ENCODE assay signal across 27 cellular contexts in genomic region chr15:79092382-79092781, GRCh38. TPM values are rescaled to one million over a fixed set of nuclear protein-coding genes. Genes with fewer than 3 reads are reported as not detected.
A peak's percentile ranks its signal among the peaks of the same experiment; 100 is the strongest.
DNase-seq lines count a peak whose midpoint lies in the region; ATAC-seq, FAIRE-seq and TF ChIP-seq lines count a peak whose summit lies in the region.
"Had no signal": no experiment of that assay in that cellular context is flagged by ENCODE, and none has a peak within 500 bp of the region (broad histone marks: within the 10 kb centered on the region; RNA-seq: fewer than 3 reads in every experiment).

No MANE protein-coding gene starts in this region.

- CTCF ChIA-PET in HCT116 (lab: Charles Lee) = no interaction called here

- H3K4me2 ChIP-seq in HCT116 (ENCODE audit: low read length) (no peak overlapping the region), neural cell (ENCODE audit: low read length) (no peak overlapping the region), MM.1S (ENCODE audit: low read depth, low read length) (no peak overlapping the region)

- H3K4me1 Mint-ChIP-seq in CD14-positive monocyte = peaks cover 6% of the 10 kb centered on the region

- peaks cover 68 to 84% (median 69%) of the 10 kb centered on the region in 3 donors for H3K27me3 Mint-ChIP-seq in CD14-positive monocyte (ENCODE audit: low read depth in 3 of 3)

- H3K79me2 ChIP-seq in HCT116 (ENCODE audit: insufficient read depth, low read length) (no peaks in the 10 kb centered on the region), neural cell (replicated peaks; ENCODE audit: insufficient read depth, low read length) (no peaks in the 10 kb centered on the region), MM.1S (ENCODE audit: low read length) (no peaks in the 10 kb centered on the region)

- no peaks in the 10 kb centered on the region for H3K36me3 ChIP-seq in HCT116 (ENCODE audit: control insufficient read depth in 1 of 2, insufficient read depth in 2 of 2, low read length in 2 of 2)
- H3K36me3 ChIP-seq in bronchial epithelial cell (ENCODE audit: control insufficient read depth, insufficient read depth, low read length) = no peaks in the 10 kb centered on the region
- no peaks in the 10 kb centered on the region for H3K36me3 ChIP-seq in neural cell (ENCODE audit: insufficient read depth, low read length)
- H3K36me3 ChIP-seq in MM.1S (replicated peaks; ENCODE audit: insufficient read depth, low read length) = no peaks in the 10 kb centered on the region
- H3K36me3 ChIP-seq: lower lobe of right lung, MG63, pancreas, Peyer's patch, SJCRH30, uterus had no signal

- H3K4me3 Mint-ChIP-seq in CD14-positive monocyte = peak overlapping the region in 1 of 2 donors; percentile 69
- H3K4me3 Mint-ChIP-seq: activated naive CD4-positive, alpha-beta T cell treated with anti-CD3 and anti-CD28 coated beads, Interleukin-2, amount 10 ng/mL, durations not matched to agents 7 days and 5 days; central memory CD8-positive, alpha-beta T cell had no signal

- no peak for TF ChIP-seq EP300 in neural cell (conservative IDR thresholded peaks at IDR 0.05; ENCODE audit: poor library complexity, severe bottlenecking)

- H3K9me3 Mint-ChIP-seq in CD14-positive monocyte = peaks cover 0 to 7% (median 0%) of the 10 kb centered on the region in 7 donors
- H3K9me3 Mint-ChIP-seq: activated naive CD4-positive, alpha-beta T cell treated with anti-CD3 and anti-CD28 coated beads, Interleukin-2, amount 10 ng/mL, durations not matched to agents 7 days and 5 days; central memory CD8-positive, alpha-beta T cell had no signal

- H4K20me1 ChIP-seq in HCT116 (ENCODE audit: insufficient read depth) = no peaks in the 10 kb centered on the region
- H4K20me1 ChIP-seq in neural cell (ENCODE audit: insufficient read depth) = peaks cover 3% of the 10 kb centered on the region
- no peaks in the 10 kb centered on the region for H4K20me1 ChIP-seq in MM.1S (ENCODE audit: insufficient read depth, low read length)

- no peak for TF ChIP-seq CTCF in CD14-positive monocyte (IDR thresholded peaks at IDR 0.05)
- no peak for TF ChIP-seq CTCF in HCT116 (IDR thresholded peaks at IDR 0.05 in 2 of 3, conservative IDR thresholded peaks at IDR 0.05 in 1 of 3; ENCODE audit: borderline replicate concordance in 1 of 3, insufficient read depth in 1 of 3, low read depth in 2 of 3, low read length in 2 of 3)
- TF ChIP-seq CTCF in bronchial epithelial cell (IDR thresholded peaks at IDR 0.05; ENCODE audit: insufficient read depth, low read length, severe bottlenecking) = no peak
- TF ChIP-seq CTCF in neural cell (IDR thresholded peaks at IDR 0.05; ENCODE audit: poor library complexity, severe bottlenecking) = no peak
- TF ChIP-seq CTCF in foreskin fibroblast (IDR thresholded peaks at IDR 0.05; ENCODE audit: low read depth, low read length) = no peak
- no peak for TF ChIP-seq CTCF in MM.1S (IDR thresholded peaks at IDR 0.05; ENCODE audit: low read length)

- peak; percentile 99 for FAIRE-seq in bronchial epithelial cell (lab: Jason Lieb, UNC)
- FAIRE-seq: frontal cortex, islet of Langerhans, pancreas had no signal

- H3K4me1 ChIP-seq in HCT116 (ENCODE audit: control insufficient read depth in 1 of 2, insufficient read depth in 2 of 2, low read length in 2 of 2) (no peaks in the 10 kb centered on the region), MM.1S (ENCODE audit: low read length) (no peaks in the 10 kb centered on the region)
- H3K4me1 ChIP-seq: SJCRH30 had no signal

- POLR2A ChIA-PET in HCT116 (lab: Charles Lee) = no interaction called here

- H2AFZ ChIP-seq in HCT116 (ENCODE audit: low read depth, low read length, poor library complexity, severe bottlenecking) (no peak overlapping the region), neural cell (ENCODE audit: low read depth, low read length) (no peak overlapping the region), MM.1S (ENCODE audit: low read length) (no peak overlapping the region)

- H3K27me3 ChIP-seq in HCT116 (ENCODE audit: insufficient read depth, low read length) (peaks cover 36% of the 10 kb centered on the region), bronchial epithelial cell (ENCODE audit: control insufficient read depth, insufficient read depth, low read length) (peaks cover 37% of the 10 kb centered on the region), neural cell (ENCODE audit: insufficient read depth, low read depth, low read length) (peaks cover 70% of the 10 kb centered on the region), MM.1S (replicated peaks; ENCODE audit: insufficient read depth, low read length) (peaks cover 28% of the 10 kb centered on the region)
- H3K27me3 ChIP-seq: SJCRH30 had no signal

- no peak for TF ChIP-seq POLR2A in HCT116 (IDR thresholded peaks at IDR 0.05; ENCODE audit: borderline replicate concordance, extremely low read depth, insufficient read depth, insufficient read length)

- H3K9me2 ChIP-seq in HCT116 (ENCODE audit: insufficient read depth) (no peaks in the 10 kb centered on the region), neural cell (ENCODE audit: insufficient read depth, low read length) (no peaks in the 10 kb centered on the region), MM.1S (replicated peaks; ENCODE audit: insufficient read depth, low read length) (no peaks in the 10 kb centered on the region)

- H3K27ac ChIP-seq in HCT116 (ENCODE audit: low read depth, low read length) (no peak overlapping the region), neural cell (ENCODE audit: low read length) (peak overlapping the region; percentile 89), MM.1S (ENCODE audit: low read length) (no peak overlapping the region)
- H3K27ac ChIP-seq: C4-2B, lower lobe of right lung, pancreas, Peyer's patch, SJCRH30, uterus had no signal

- 0 out of 2 replicates have a peak, but pooled peaks have one; percentile 11 for ATAC-seq in HCT116
- ATAC-seq: right cardiac atrium had no signal

- H3F3A ChIP-seq in neural cell (ENCODE audit: insufficient read depth, low read length, poor library complexity, severe bottlenecking) (no peaks in the 10 kb centered on the region), MM.1S (ENCODE audit: insufficient read depth, low read length) (no peaks in the 10 kb centered on the region)

- H3K9ac ChIP-seq in HCT116 (ENCODE audit: low read length) (no peak overlapping the region), neural cell (ENCODE audit: low read length) (peak overlapping the region; percentile 84), MM.1S (ENCODE audit: low read length) (no peak overlapping the region)

- no peak overlapping the region for H3K27ac Mint-ChIP-seq in CD14-positive monocyte
- H3K27ac Mint-ChIP-seq: activated naive CD4-positive, alpha-beta T cell treated with anti-CD3 and anti-CD28 coated beads, Interleukin-2, amount 10 ng/mL, durations not matched to agents 7 days and 5 days had no signal

- intact Hi-C loops in CD14-positive monocyte (cut with micrococcal nuclease) = no loop called here
- intact Hi-C loops in HCT116 (cut with micrococcal nuclease) = no loop called here

- H3K36me3 Mint-ChIP-seq in CD14-positive monocyte = peaks cover 0 to 3% of the 10 kb centered on the region in 2 donors
- H3K36me3 Mint-ChIP-seq: activated naive CD4-positive, alpha-beta T cell treated with anti-CD3 and anti-CD28 coated beads, Interleukin-2, amount 10 ng/mL, durations not matched to agents 7 days and 5 days had no signal

- RAD21 ChIA-PET in HCT116 (lab: Charles Lee; ENCODE audit: low non-redundant PET in 1 of 2, low total read pairs in 2 of 2, uncharacterized antibody in 2 of 2, unreplicated experiment in 2 of 2) = no interaction called here

- DNase-seq in CD14-positive monocyte (ENCODE audit: low spot score) (peak; percentile 4), HCT116 (ENCODE audit: low read depth, low spot score) (no peak), bronchial epithelial cell (ENCODE audit: low read depth) (no peak), foreskin fibroblast (no peak), MM.1S (no peak), cortex of kidney (lab: John Stamatoyannopoulos, UW) (no peak), NCI-H446 (lab: John Stamatoyannopoulos, UW) (no peak)
- DNase-seq: activated CD4-positive, alpha-beta T cell treated with anti-CD3 and anti-CD28 coated beads, Interleukin-2, amount 50 U/mL, for 4 hours; activated naive CD4-positive, alpha-beta T cell treated with anti-CD3 and anti-CD28 coated beads, Interleukin-2, amount 10 ng/mL, durations not matched to agents 7 days and 5 days; EL; GOT3; lower lobe of right lung; MG63; NCI-H1436 treated with DMSO at 0.1 percent for 48 hours; NCI-H524 treated with DMSO at 0.1 percent for 48 hours; pancreas; right cardiac atrium; SJCRH30; stimulated activated CD4-positive, alpha-beta T cell treated with anti-CD3 and anti-CD28 coated beads, Interleukin-12 subunit alpha, Interleukin-12 subunit beta, amount 100 ng/mL, for 4 hours; uterus had no signal

- BruUV-seq in HCT116 (replicated peaks; lab: Mats Ljungman, UMichigan) = no TSS peak

- TF ChIP-seq RAD21 in HCT116 (IDR thresholded peaks at IDR 0.05; ENCODE audit: low read depth) (no peak), neural cell (conservative IDR thresholded peaks at IDR 0.05) (no peak)

- no peaks in the 10 kb centered on the region for H3K9me3 ChIP-seq in HCT116 (ENCODE audit: control insufficient read depth in 1 of 2, insufficient read depth in 1 of 2, low read depth in 1 of 2, low read length in 2 of 2)
- H3K9me3 ChIP-seq in neural cell (ENCODE audit: low read length) = no peaks in the 10 kb centered on the region
- no peaks in the 10 kb centered on the region for H3K9me3 ChIP-seq in MM.1S (replicated peaks; ENCODE audit: insufficient read depth, low read length)
- H3K9me3 ChIP-seq: lower lobe of right lung, MG63, pancreas, Peyer's patch, SJCRH30, uterus had no signal

- H3K4me3 ChIP-seq in HCT116 (replicated peaks in 1 of 2; ENCODE audit: low read depth in 1 of 2, low read length in 2 of 2) (no peak overlapping the region), bronchial epithelial cell (ENCODE audit: low read depth, low read length) (no peak overlapping the region), neural cell (ENCODE audit: low read length) (peak overlapping the region; percentile 98), foreskin fibroblast (ENCODE audit: low read depth in 1 of 2, low read length in 2 of 2) (no peak overlapping the region), MM.1S (ENCODE audit: low read length) (no peak overlapping the region)
- H3K4me3 ChIP-seq: lower lobe of right lung, MG63, pancreas, Peyer's patch, SJCRH30, uterus had no signal

TF ChIP-seq in HCT116, 20 proteins besides CTCF, POLR2A, EP300 and RAD21 (continues in another document):
- no peak for TF ChIP-seq SIN3A (IDR thresholded peaks at IDR 0.05; ENCODE audit: low read depth)
- TF ChIP-seq, protein P1, sequence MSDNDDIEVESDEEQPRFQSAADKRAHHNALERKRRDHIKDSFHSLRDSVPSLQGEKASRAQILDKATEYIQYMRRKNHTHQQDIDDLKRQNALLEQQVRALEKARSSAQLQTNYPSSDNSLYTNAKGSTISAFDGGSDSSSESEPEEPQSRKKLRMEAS (IDR thresholded peaks at IDR 0.05) = no peak

TF ChIP-seq in neural cell, 6 proteins besides CTCF, POLR2A, EP300 and RAD21 (continues in another document):
- TF ChIP-seq POLR2AphosphoS5 (IDR thresholded peaks at IDR 0.05) = no peak

RNA-seq across cellular contexts. Expression of gene RASGRF1, which starts 1.8 kb away (rescaled TPM):
- not detected for polyA plus RNA-seq in CD14-positive monocyte
- 2.4 TPM for total RNA-seq in HCT116 (2021; ENCODE audit: unreplicated experiment)
- polyA plus RNA-seq in HCT116 (2012) = 1.1 and 2.7 TPM in 2 replicates
- total RNA-seq in bronchial epithelial cell = under 0.01 TPM in 1 of 2 replicates, not detected in the other
- polyA plus RNA-seq in neural cell = 11.0 and 17.0 TPM in 2 replicates
- 33.1 and 38.5 TPM in 2 replicates for polyA minus RNA-seq in neural cell
- polyA plus RNA-seq: aorta had no signal
